In genomic region chr1:164608651-164609057, GRCh38 we compare ENCODE assay signal across 1 cellular context.
TF ChIP-seq lines count a peak whose summit lies in the region.

No MANE protein-coding gene starts in this region.

TF ChIP-seq in SK-N-SH treated with all-trans-retinoic acid at 6 μM for 48 hours, 23 proteins besides CTCF, POLR2A, EP300 and RAD21 (continued from another document):
- TF ChIP-seq ISL1 (CRISPR knock-in tag; IDR thresholded peaks at IDR 0.05): no peak
- TF ChIP-seq ZNF8 (CRISPR knock-in tag; IDR thresholded peaks at IDR 0.05): no peak
TF ChIP-seq in SK-N-SH treated with all-trans-retinoic acid at 6 μM for 48 hours: peak in this region for 0.
